Comparison of ENCODE assay signal across 1 cellular context in the genomic region with DNA sequence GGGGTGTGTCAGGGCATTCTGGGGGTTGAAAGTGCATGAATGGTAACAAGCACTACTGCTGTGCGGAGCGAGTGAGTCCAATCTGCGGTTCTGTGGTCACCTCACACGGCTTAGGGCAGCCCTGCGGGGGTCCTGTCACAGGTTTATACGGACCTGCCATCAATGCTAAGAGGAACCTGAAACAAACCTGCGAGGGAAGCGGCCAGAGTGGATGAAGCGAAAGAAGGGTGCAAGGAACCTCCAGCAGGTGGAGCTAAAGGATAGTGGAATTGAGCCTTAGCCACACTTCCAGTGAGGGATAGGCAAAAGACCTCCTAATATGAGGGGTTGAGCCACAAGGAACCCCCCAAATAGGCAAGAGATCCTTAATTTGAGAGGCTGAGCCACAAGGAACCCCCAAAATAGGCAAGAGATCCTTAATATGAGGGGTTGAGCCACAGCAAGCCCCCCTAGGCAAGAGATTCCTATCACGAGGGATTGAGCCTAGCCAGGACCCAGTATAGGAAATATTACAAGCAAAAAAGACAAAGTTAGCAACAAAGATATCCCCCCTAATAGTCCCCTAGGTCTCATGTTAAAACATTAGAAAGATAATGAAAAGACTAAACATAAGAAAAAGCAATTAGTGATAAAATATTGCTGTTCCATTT.
TF ChIP-seq lines count a peak whose summit lies in the region.

No MANE protein-coding gene starts in this region.

TF ChIP-seq in SK-N-SH treated with all-trans-retinoic acid at 6 μM for 48 hours, 23 proteins besides CTCF, POLR2A, EP300 and RAD21 (continued from another document):
- TF ChIP-seq, protein P1, sequence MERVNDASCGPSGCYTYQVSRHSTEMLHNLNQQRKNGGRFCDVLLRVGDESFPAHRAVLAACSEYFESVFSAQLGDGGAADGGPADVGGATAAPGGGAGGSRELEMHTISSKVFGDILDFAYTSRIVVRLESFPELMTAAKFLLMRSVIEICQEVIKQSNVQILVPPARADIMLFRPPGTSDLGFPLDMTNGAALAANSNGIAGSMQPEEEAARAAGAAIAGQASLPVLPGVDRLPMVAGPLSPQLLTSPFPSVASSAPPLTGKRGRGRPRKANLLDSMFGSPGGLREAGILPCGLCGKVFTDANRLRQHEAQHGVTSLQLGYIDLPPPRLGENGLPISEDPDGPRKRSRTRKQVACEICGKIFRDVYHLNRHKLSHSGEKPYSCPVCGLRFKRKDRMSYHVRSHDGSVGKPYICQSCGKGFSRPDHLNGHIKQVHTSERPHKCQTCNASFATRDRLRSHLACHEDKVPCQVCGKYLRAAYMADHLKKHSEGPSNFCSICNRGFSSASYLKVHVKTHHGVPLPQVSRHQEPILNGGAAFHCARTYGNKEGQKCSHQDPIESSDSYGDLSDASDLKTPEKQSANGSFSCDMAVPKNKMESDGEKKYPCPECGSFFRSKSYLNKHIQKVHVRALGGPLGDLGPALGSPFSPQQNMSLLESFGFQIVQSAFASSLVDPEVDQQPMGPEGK (CRISPR knock-in tag; IDR thresholded peaks at IDR 0.05; ENCODE audit: borderline replicate concordance): no peak
- no peak for TF ChIP-seq ZFP30 (CRISPR knock-in tag; IDR thresholded peaks at IDR 0.05)
- TF ChIP-seq ZNF70 (CRISPR knock-in tag; IDR thresholded peaks at IDR 0.05): no peak
- no peak for TF ChIP-seq TCF4 (CRISPR knock-in tag; IDR thresholded peaks at IDR 0.05; ENCODE audit: borderline replicate concordance)
- TF ChIP-seq PPARA (CRISPR knock-in tag; IDR thresholded peaks at IDR 0.05; ENCODE audit: borderline replicate concordance): no peak
- no peak for TF ChIP-seq ZFP3 (CRISPR knock-in tag; IDR thresholded peaks at IDR 0.05)
